In genomic region chr15:30065025-30065801, GRCh38 we compare ENCODE assay signal across 10 cellular contexts.
A peak's percentile ranks its signal among the peaks of the same experiment; 100 is the strongest.
DNase-seq lines count a peak whose midpoint lies in the region; ATAC-seq lines count a peak whose summit lies in the region.
"Had no signal": no experiment of that assay in that cellular context is flagged by ENCODE, and none has a peak within 500 bp of the region (broad histone marks: within the 10 kb centered on the region; RNA-seq: fewer than 3 reads in every experiment).

No MANE protein-coding gene starts in this region.

- peak; percentile 80 for DNase-seq in DMS79 treated with DMSO at 0.1 percent for 48 hours (lab: John Stamatoyannopoulos, UW)
- DNase-seq in NCI-H345 (lab: John Stamatoyannopoulos, UW) = peak; percentile 6
- DNase-seq in fibroblast of gingiva (ENCODE audit: low read depth) = peak; percentile 85
- DNase-seq in pons (ENCODE audit: low spot score) = peak; percentile 74
- DNase-seq in activated naive CD4-positive, alpha-beta T cell treated with Interleukin-2 at 50 U/mL for 16 hours = no peak
- DNase-seq in central memory CD4-positive, alpha-beta T cell = no peak
- DNase-seq in DMS153 treated with DMSO at 0.1 percent for 48 hours (lab: John Stamatoyannopoulos, UW; ENCODE audit: unreplicated experiment) = no peak
- DNase-seq: activated CD4-positive, alpha-beta T cell treated with anti-CD3 and anti-CD28 coated beads for 48 hours; DND-41 had no signal

- no peak for ATAC-seq in GM21360 (IDR thresholded peaks at IDR 0.05; ENCODE audit: unreplicated experiment)

Comparison
In these comparisons a context has a peak if more than half of its experiments do, and no peak if none do; other contexts are left out.
1. DNase-seq: peak in DMS79 treated with DMSO at 0.1 percent for 48 hours (single experiment), NCI-H345 (single experiment), fibroblast of gingiva (single experiment) and pons (single experiment); none in activated naive CD4-positive, alpha-beta T cell treated with Interleukin-2 at 50 U/mL for 16 hours (single experiment), central memory CD4-positive, alpha-beta T cell (single experiment) and DMS153 treated with DMSO at 0.1 percent for 48 hours (single experiment).